In the genomic region with DNA sequence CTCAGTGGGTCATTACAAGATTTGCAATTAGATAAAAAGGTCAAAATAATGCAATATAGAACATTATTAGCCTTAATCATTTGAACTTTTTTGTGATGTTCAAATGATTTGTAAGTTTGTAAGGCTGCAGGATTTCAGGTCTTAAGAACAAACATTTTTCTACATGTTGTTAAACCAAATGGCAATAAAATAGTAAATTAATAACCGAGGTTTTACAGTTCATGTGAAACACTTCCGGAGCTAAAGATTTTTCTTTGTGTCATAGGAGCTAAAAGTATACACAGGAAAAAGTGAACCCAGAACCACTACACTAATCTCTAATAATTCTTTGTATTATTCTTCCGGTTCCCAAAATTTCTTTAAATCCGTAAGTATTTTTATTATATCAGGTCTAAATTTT, we compare ENCODE assay signal across 30 cellular contexts. TPM values are rescaled to one million over a fixed set of nuclear protein-coding genes. Genes with fewer than 3 reads are reported as not detected.
"Had no signal": no experiment of that assay in that cellular context is flagged by ENCODE, and none has a peak within 500 bp of the region (broad histone marks: within the 10 kb centered on the region; RNA-seq: fewer than 3 reads in every experiment).

No MANE protein-coding gene starts in this region.

- H3K27ac ChIP-seq: ascending aorta, body of pancreas had no signal

- FAIRE-seq: bronchial epithelial cell had no signal

- H3K9me3 ChIP-seq: ascending aorta, body of pancreas had no signal

- H3K36me3 ChIP-seq: ascending aorta had no signal

- ATAC-seq: activated CD8-positive, alpha-beta memory T cell treated with anti-CD3 and anti-CD28 coated beads, Interleukin-2, amount 10 ng/mL, durations not matched to agents 7 days and 5 days; activated naive CD4-positive, alpha-beta T cell treated with anti-CD3 and anti-CD28 coated beads, Interleukin-2, amount 50 U/mL, for 72 hours; activated naive CD8-positive, alpha-beta T cell treated with anti-CD3 and anti-CD28 coated beads, Interleukin-2, amount 50 U/mL, for 24 hours; body of pancreas; Right ventricle myocardium inferior; T-helper 17 cell had no signal

- DNase-seq: activated B cell treated with CpG ODN at 0.5 μM for 24 hours; activated CD4-positive, alpha-beta T cell treated with anti-CD3 and anti-CD28 coated beads for 1 hour; activated CD4-positive, alpha-beta T cell treated with anti-CD3 and anti-CD28 coated beads, Interleukin-2, amount 10 ng/mL, durations not matched to agents 24 days and 14 days; activated CD4-positive, alpha-beta T cell treated with anti-CD3 and anti-CD28 coated beads, Interleukin-2, amount 50 U/mL, for 48 hours; activated CD8-positive, alpha-beta memory T cell treated with anti-CD3 and anti-CD28 coated beads, Interleukin-2, amount 10 ng/mL, durations not matched to agents 7 days and 5 days; activated effector memory CD4-positive, alpha-beta T cell treated with Interleukin-2 at 50 U/mL for 16 hours; activated naive CD4-positive, alpha-beta T cell; activated naive CD8-positive, alpha-beta T cell treated with anti-CD3 and anti-CD28 coated beads, Interleukin-2, amount 50 U/mL, for 24 hours; activated T-cell treated with anti-CD3 and anti-CD28 coated beads, Interleukin-2, amount 50 U/mL, for 24 hours; amniotic stem cell; body of pancreas; central memory CD4-positive, alpha-beta T cell; KG1; NCI-H1092; NCI-H1417; NCI-H1930; NCI-H2171; NCI-H2227 treated with DMSO at 0.1 percent for 48 hours; NCI-H526; NCI-H774; RPMI8226; T-helper 17 cell; T-helper 9 cell had no signal

- H3K4me1 ChIP-seq: ascending aorta, body of pancreas had no signal

- H3K27me3 ChIP-seq: ascending aorta, body of pancreas had no signal

- H3K4me3 ChIP-seq: ascending aorta, body of pancreas had no signal

RNA-seq across cellular contexts. Expression of gene SCIN, which starts 16.1 kb away (rescaled TPM):
- total RNA-seq: activated B cell treated with CpG ODN at 0.5 μM for 24 hours; activated CD4-positive, alpha-beta T cell treated with anti-CD3 and anti-CD28 coated beads, Interleukin-2, amount 10 ng/mL, durations not matched to agents 24 days and 14 days; activated T-helper 1 cell treated with anti-CD3 and anti-CD28 coated beads, Interleukin-12 subunit alpha, Interleukin-12 subunit beta, Interleukin-2, Interleukin-4 antibody, amounts not matched to agents 30 ng/mL and 10 ng/mL and 1 ng/mL, durations not matched to agents 14 hours and 24 hours and 36 hours; ascending aorta; NCI-H460; OCI-LY7 had no signal
